In the genomic region with DNA sequence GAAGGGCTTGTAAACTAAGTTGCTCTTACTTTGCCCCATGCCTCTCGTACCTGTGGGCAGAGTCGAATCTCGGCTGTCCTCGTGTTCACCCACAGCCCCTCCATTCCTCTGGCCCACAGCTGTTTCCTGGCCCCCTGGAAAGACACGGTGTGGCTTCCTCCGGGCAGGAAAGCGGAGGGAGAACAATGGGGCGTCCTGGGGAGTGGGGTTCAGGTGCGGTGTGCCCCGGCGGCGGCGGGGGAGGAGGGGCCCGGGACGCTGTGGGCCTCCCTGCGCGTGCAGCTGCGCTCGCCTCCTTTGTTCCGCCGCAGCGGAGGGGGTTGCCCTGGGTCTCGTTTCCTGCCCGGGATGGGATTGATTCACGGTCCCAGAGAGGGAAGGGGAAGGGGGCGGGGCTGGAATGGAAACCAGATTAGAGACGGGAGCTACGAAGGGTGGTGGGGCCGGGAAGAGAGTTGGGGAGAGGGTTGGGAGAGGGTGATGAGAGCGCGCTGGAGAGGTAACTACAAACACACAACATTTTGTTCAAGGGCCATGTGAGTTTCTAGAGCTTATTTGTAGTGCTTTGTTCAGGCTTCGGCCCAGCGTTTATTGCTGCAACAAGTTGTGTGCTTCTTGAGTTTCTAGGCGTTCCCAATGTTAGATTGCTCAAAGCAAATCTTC, we compare ENCODE assay signal across 8 cellular contexts. TPM values are rescaled to one million over a fixed set of nuclear protein-coding genes. Genes with fewer than 3 reads are reported as not detected.
DNase-seq lines count a peak whose midpoint lies in the region; ATAC-seq and TF ChIP-seq lines count a peak whose summit lies in the region.

No MANE protein-coding gene starts in this region.

- H3K4me3 ChIP-seq in heart right ventricle, result peak overlapping the region; percentile 58 to 88 (median 76)

- peaks cover 0 to 7% (median 0%) of the 10 kb centered on the region in 11 donors for H3K9me3 ChIP-seq in heart right ventricle

- H3K27me3 ChIP-seq in heart right ventricle, result peaks cover 0 to 32% (median 0%) of the 10 kb centered on the region in 7 donors

- H3K27ac ChIP-seq in heart right ventricle, result peak overlapping the region; percentile 75 to 93 (median 87)

- peaks cover 5 to 57% (median 32%) of the 10 kb centered on the region in 9 donors for H3K4me1 ChIP-seq in heart right ventricle

- TF ChIP-seq CTCF in heart right ventricle (IDR thresholded peaks at IDR 0.05), result no peak

- 6 to 7% methylated on average over 34 of the region's 34 CpGs for WGBS in heart right ventricle, 2 donors

- DNase-seq in DMS 273 (lab: John Stamatoyannopoulos, UW; ENCODE audit: unreplicated experiment) (peak; percentile 89), NCI-H748 (lab: John Stamatoyannopoulos, UW; ENCODE audit: unreplicated experiment) (peak; percentile 80), heart right ventricle (peak; percentile 69 to 81), posterior vena cava (ENCODE audit: low spot score) (peak; percentile 87), NCI-H187 treated with DMSO at 0.1 percent for 48 hours (lab: John Stamatoyannopoulos, UW) (no peak)
- peak; percentile 46 for DNase-seq in activated naive CD4-positive, alpha-beta T cell treated with anti-CD3 and anti-CD28 coated beads, Interleukin-2, amount 50 U/mL, for 16 hours

- ATAC-seq in HG02571 (IDR thresholded peaks at IDR 0.05; ENCODE audit: unreplicated experiment), result peak; percentile 2
- ATAC-seq in heart right ventricle, result peak; percentile 57 to 77 (median 68)
- ATAC-seq in HG03139 (IDR thresholded peaks at IDR 0.05; ENCODE audit: unreplicated experiment), result no peak

- H3K36me3 ChIP-seq in heart right ventricle, result no peaks in the 10 kb centered on the region

- intact Hi-C loops in heart right ventricle (cut with DNase I) (loop anchor here in 7 of 10 donors (5.0 to 10.0 kb wide), 5 partner anchors 56 to 139 kb away; no protein-coding TSS in a partner anchor), posterior vena cava (cut with DNase I) (loop anchor here (10.0 kb wide), 2 partner anchors 249 to 259 kb away; no protein-coding TSS in a partner anchor)

RNA-seq across cellular contexts. Expression of gene MYO1B, which starts 0.8 kb away (rescaled TPM):
- total RNA-seq in heart right ventricle (10 to 100 TPM in 9 of 10 donors, 1 to 10 TPM in 1; 8.7 to 32.4 (median 15.9) TPM), posterior vena cava (10 to 100 TPM; 29.8 to 30.0 TPM)
- 10 to 100 TPM in 1 of 2 donors, 1 to 10 TPM in 1; 8.7 to 13.8 TPM for polyA plus RNA-seq in heart right ventricle
